Comparison of ENCODE assay signal across 8 cellular contexts in the genomic region with DNA sequence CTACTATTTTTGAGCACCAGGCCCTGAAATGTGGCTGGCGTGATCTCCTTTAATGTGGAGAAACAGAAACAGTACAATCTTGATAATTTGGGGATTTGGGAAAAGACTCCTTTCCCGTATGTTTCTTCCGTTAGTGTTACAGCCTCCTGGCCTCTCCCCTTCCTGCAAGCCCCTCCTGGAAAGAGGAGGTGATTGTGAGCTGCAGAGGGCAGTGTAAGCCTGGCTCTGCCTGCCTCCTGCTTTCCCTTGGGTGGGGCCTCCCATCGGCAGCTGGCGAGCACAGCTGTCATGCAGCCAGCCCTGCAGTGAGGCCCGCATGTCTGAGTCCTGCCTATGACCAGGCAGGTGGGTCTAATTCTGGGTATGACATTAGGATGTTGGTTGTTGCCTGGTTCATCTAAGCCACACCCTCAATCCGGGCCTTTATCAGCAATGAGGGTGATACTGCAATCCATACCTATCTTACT. TPM values are rescaled to one million over a fixed set of nuclear protein-coding genes. Genes with fewer than 3 reads are reported as not detected.
DNase-seq lines count a peak whose midpoint lies in the region; ATAC-seq and TF ChIP-seq lines count a peak whose summit lies in the region.

No MANE protein-coding gene starts in this region.

- H3F3A ChIP-seq in DOHH2 (ENCODE audit: control insufficient read depth, insufficient read depth) (no peaks in the 10 kb centered on the region), PC-9 (ENCODE audit: insufficient read depth, low read depth) (peaks cover 49% of the 10 kb centered on the region)

- DNase-seq in PC-9, result peak; percentile 62 to 67
- peak; percentile 31 for DNase-seq in activated naive CD4-positive, alpha-beta T cell treated with anti-CD3 and anti-CD28 coated beads, Interleukin-2, amount 50 U/mL, for 16 hours
- peak; percentile 82 for DNase-seq in glutamatergic neuron
- DNase-seq in ureter (ENCODE audit: low spot score), result peak; percentile 82

- intact Hi-C loops in PC-9 (cut with micrococcal nuclease; ENCODE audit: unreplicated experiment), result loop anchor here (1.0 to 10.0 kb wide), 4 partner anchors 88 to 356 kb away; a partner anchor contains a TSS

- H3K27ac ChIP-seq in DOHH2 (ENCODE audit: low read depth, low read length) (no peak overlapping the region), HUES6 (ENCODE audit: low read depth, low read length) (no peak overlapping the region), PC-9 (peak overlapping the region; percentile 79), parathyroid adenoma (peak overlapping the region; percentile 51)

- no peaks in the 10 kb centered on the region for H3K9me2 ChIP-seq in DOHH2 (replicated peaks; ENCODE audit: control insufficient read depth, low read length)
- H3K9me2 ChIP-seq in PC-9 (ENCODE audit: insufficient read depth), result no peaks in the 10 kb centered on the region

- H3K4me1 Mint-ChIP-seq in glutamatergic neuron (ENCODE audit: low read depth, unreplicated experiment), result peaks cover 12% of the 10 kb centered on the region

- 0 out of 2 replicates have a peak overlapping the region, but pooled peaks have one; percentile 58 for H2AFZ ChIP-seq in PC-9
- peak overlapping the region; percentile 57 for H2AFZ ChIP-seq in parathyroid adenoma

- CTCF ChIA-PET in PC-9 (lab: Charles Lee), result interaction anchor here (0.6 to 0.8 kb wide), 2 partner anchors 78 to 88 kb away, joined by 6 to 7 read pairs; no protein-coding TSS in a partner anchor

- H3K4me3 Mint-ChIP-seq in glutamatergic neuron (ENCODE audit: unreplicated experiment), result peak overlapping the region; percentile 32

- no TSS peak for BruUV-seq in PC-9 (replicated peaks; lab: Mats Ljungman, UMichigan)

- H3K9ac ChIP-seq in HUES6 (ENCODE audit: low read length), result no peak overlapping the region
- no peak overlapping the region for H3K9ac ChIP-seq in parathyroid adenoma

- H3K27me3 Mint-ChIP-seq in glutamatergic neuron (ENCODE audit: unreplicated experiment), result peaks cover 10% of the 10 kb centered on the region

- peak overlapping the region; percentile 89 for H3K27ac Mint-ChIP-seq in glutamatergic neuron (ENCODE audit: unreplicated experiment)

- peak; percentile 73 for TF ChIP-seq CTCF in DOHH2 (IDR thresholded peaks at IDR 0.05; ENCODE audit: low read depth, low read length, poor library complexity, severe bottlenecking)
- peak; percentile 65 for TF ChIP-seq CTCF in PC-9 (conservative IDR thresholded peaks at IDR 0.05)
- TF ChIP-seq CTCF in glutamatergic neuron (IDR thresholded peaks at IDR 0.05; ENCODE audit: partially characterized antibody, unreplicated experiment), result no peak
- TF ChIP-seq CTCF in parathyroid adenoma (IDR thresholded peaks at IDR 0.05), result peak; percentile 82

- H4K20me1 ChIP-seq in DOHH2 (ENCODE audit: control insufficient read depth, insufficient read depth, low read depth, low read length) (no peaks in the 10 kb centered on the region), PC-9 (ENCODE audit: insufficient read depth) (no peaks in the 10 kb centered on the region)

- H3K36me3 ChIP-seq in DOHH2 (ENCODE audit: control insufficient read depth, low read length) (no peaks in the 10 kb centered on the region), HUES6 (ENCODE audit: control insufficient read depth, insufficient read depth, low read length) (no peaks in the 10 kb centered on the region), PC-9 (ENCODE audit: low read depth) (no peaks in the 10 kb centered on the region), parathyroid adenoma (ENCODE audit: control insufficient read depth, insufficient read depth, low read length) (no peaks in the 10 kb centered on the region)

- H3K9me3 Mint-ChIP-seq in glutamatergic neuron (ENCODE audit: unreplicated experiment), result peaks cover 12% of the 10 kb centered on the region

- no peaks in the 10 kb centered on the region for H3K9me3 ChIP-seq in DOHH2 (ENCODE audit: control insufficient read depth, insufficient read depth, low read length)
- no peaks in the 10 kb centered on the region for H3K9me3 ChIP-seq in HUES6 (ENCODE audit: control insufficient read depth, insufficient read depth, low read depth, low read length)
- no peaks in the 10 kb centered on the region for H3K9me3 ChIP-seq in PC-9 (ENCODE audit: insufficient read depth, low read depth)
- H3K9me3 ChIP-seq in parathyroid adenoma (ENCODE audit: control insufficient read depth, low read length), result no peaks in the 10 kb centered on the region

- H3K4me2 ChIP-seq in DOHH2 (ENCODE audit: low read length) (peak overlapping the region; percentile 47), PC-9 (peak overlapping the region; percentile 86), parathyroid adenoma (ENCODE audit: low read length) (no peak overlapping the region)

- POLR2A ChIA-PET in PC-9 (lab: Charles Lee; ENCODE audit: unreplicated experiment), result interaction anchor here (0.6 kb wide), 1 partner anchor 58 kb away, joined by 3 read pairs; no protein-coding TSS in a partner anchor

- H3K79me2 ChIP-seq in DOHH2 (ENCODE audit: control insufficient read depth, low read length) (no peaks in the 10 kb centered on the region), PC-9 (ENCODE audit: low read depth) (no peaks in the 10 kb centered on the region), parathyroid adenoma (no peaks in the 10 kb centered on the region)

- peak overlapping the region; percentile 27 for H3K4me3 ChIP-seq in DOHH2 (ENCODE audit: low read length)
- peak overlapping the region; percentile 1; the same call in 1 of the 2 replicates for H3K4me3 ChIP-seq in HUES6 (ENCODE audit: low read depth, low read length)
- H3K4me3 ChIP-seq in PC-9, result peak overlapping the region; percentile 36; the same call in 1 of the 2 replicates
- no peak overlapping the region for H3K4me3 ChIP-seq in parathyroid adenoma (ENCODE audit: low read depth, low read length)

- H3K4me1 ChIP-seq in DOHH2 (ENCODE audit: control insufficient read depth, low read length) (peaks cover 14% of the 10 kb centered on the region), HUES6 (ENCODE audit: control insufficient read depth, insufficient read depth, low read length) (peaks cover 17% of the 10 kb centered on the region), PC-9 (replicated peaks; ENCODE audit: insufficient read depth) (peaks cover 82% of the 10 kb centered on the region), parathyroid adenoma (peaks cover 16% of the 10 kb centered on the region)

- H3K27me3 ChIP-seq in DOHH2 (ENCODE audit: control insufficient read depth, low read length), result no peaks in the 10 kb centered on the region
- no peaks in the 10 kb centered on the region for H3K27me3 ChIP-seq in HUES6 (ENCODE audit: control insufficient read depth, insufficient read depth, low read length)
- no peaks in the 10 kb centered on the region for H3K27me3 ChIP-seq in PC-9 (ENCODE audit: insufficient read depth, low read depth)
- H3K27me3 ChIP-seq in parathyroid adenoma (ENCODE audit: control insufficient read depth, insufficient read depth, low read length), result no peaks in the 10 kb centered on the region

- no peaks in the 10 kb centered on the region for H3K36me3 Mint-ChIP-seq in glutamatergic neuron (ENCODE audit: unreplicated experiment)

- peak; percentile 71 for ATAC-seq in GM21528 (IDR thresholded peaks at IDR 0.05; ENCODE audit: low FRiP score, unreplicated experiment)

RNA-seq across cellular contexts. Expression of a gene that starts 48.7 kb away (rescaled TPM):
- total RNA-seq in PC-9 (2021) (66.2 and 101 TPM in 2 replicates), glutamatergic neuron (ENCODE audit: unreplicated experiment) (633 TPM), ureter (204 TPM)

Comparison
In these comparisons a context has a peak if more than half of its experiments do, and no peak if none do; other contexts are left out.
1. H3K27ac ChIP-seq: peak in PC-9 (single experiment) and parathyroid adenoma (single experiment); none in DOHH2 (single experiment) and HUES6 (single experiment).
2. DNase-seq: peak in every context shown above with its lines; median percentile 82 in glutamatergic neuron; 82 in ureter; 64 in PC-9; 31 in activated naive CD4-positive, alpha-beta T cell treated with anti-CD3 and anti-CD28 coated beads, Interleukin-2, amount 50 U/mL, for 16 hours.